Comparison of ENCODE assay signal across 23 cellular contexts in the genomic region with DNA sequence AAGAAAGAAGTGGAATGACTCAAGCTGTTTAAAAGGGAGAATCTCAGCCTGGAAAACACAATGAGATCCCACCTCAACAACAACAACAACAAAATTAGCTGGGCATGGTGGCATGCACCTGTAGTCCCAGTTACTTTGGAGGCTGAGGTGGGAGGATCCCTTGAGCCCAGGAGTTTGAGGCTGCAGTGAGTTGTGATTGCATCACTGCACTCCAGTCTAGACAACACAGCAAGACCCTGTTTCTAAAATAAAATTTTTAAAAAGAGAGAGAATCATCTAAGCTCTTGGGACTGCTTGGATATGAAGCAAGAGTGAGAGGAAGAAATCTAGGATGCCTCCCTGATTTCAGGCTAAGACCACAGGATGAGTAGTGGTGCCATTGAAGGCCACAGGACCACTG. TPM values are rescaled to one million over a fixed set of nuclear protein-coding genes. Genes with fewer than 3 reads are reported as not detected.
DNase-seq lines count a peak whose midpoint lies in the region; ATAC-seq and TF ChIP-seq lines count a peak whose summit lies in the region.
"Had no signal": no experiment of that assay in that cellular context is flagged by ENCODE, and none has a peak within 500 bp of the region (broad histone marks: within the 10 kb centered on the region; RNA-seq: fewer than 3 reads in every experiment).

No MANE protein-coding gene starts in this region.

- H3K4me1 Mint-ChIP-seq in T-helper 2 cell treated with Interferon-gamma antibody and Interleukin-4, amounts not matched to agents 5 μg/mL and 100 μg/mL, for 36 hours (ENCODE audit: low read depth), result peaks cover 57% of the 10 kb centered on the region
- peaks cover 62% of the 10 kb centered on the region for H3K4me1 Mint-ChIP-seq in activated naive CD4-positive, alpha-beta T cell treated with anti-CD3 and anti-CD28 coated beads for 36 hours (ENCODE audit: low read depth)
- peaks cover 64% of the 10 kb centered on the region for H3K4me1 Mint-ChIP-seq in activated T-helper 2 cell treated with anti-CD3 and anti-CD28 coated beads, Interferon-gamma antibody, Interleukin-2, Interleukin-4, amounts not matched to agents 10 μg/mL and 5 μg/mL and 100 μg/mL, durations not matched to agents 14 hours and 24 hours and 36 hours (ENCODE audit: low read depth)
- H3K4me1 Mint-ChIP-seq in nephron, result peaks cover 57% of the 10 kb centered on the region

- H3K27ac Mint-ChIP-seq in T-helper 2 cell treated with Interferon-gamma antibody and Interleukin-4, amounts not matched to agents 5 μg/mL and 100 μg/mL, for 36 hours, result peak overlapping the region; percentile 6
- peak overlapping the region; percentile 3 to 32 for H3K27ac Mint-ChIP-seq in activated naive CD4-positive, alpha-beta T cell treated with anti-CD3 and anti-CD28 coated beads, Interleukin-2, amount 50 U/mL, for 72 hours
- no peak overlapping the region for H3K27ac Mint-ChIP-seq in activated naive CD4-positive, alpha-beta T cell treated with anti-CD3 and anti-CD28 coated beads for 36 hours
- peak overlapping the region; percentile 54 for H3K27ac Mint-ChIP-seq in activated T-helper 2 cell treated with anti-CD3 and anti-CD28 coated beads, Interferon-gamma antibody, Interleukin-2, Interleukin-4, amounts not matched to agents 10 μg/mL and 5 μg/mL and 100 μg/mL, durations not matched to agents 14 hours and 24 hours and 36 hours
- H3K27ac Mint-ChIP-seq in nephron, result peak overlapping the region in 2 of 3 experiments; percentile 25 to 91
- H3K27ac Mint-ChIP-seq: GM23338, H9 had no signal

- no peak for ATAC-seq in activated naive CD4-positive, alpha-beta T cell treated with anti-CD3 and anti-CD28 coated beads, Interleukin-2, amount 50 U/mL, for 72 hours
- no peak for ATAC-seq in GM21737 (IDR thresholded peaks at IDR 0.05; ENCODE audit: unreplicated experiment)
- ATAC-seq: GM23338, PC-3 had no signal

- peaks cover 12% of the 10 kb centered on the region for H3K36me3 Mint-ChIP-seq in T-helper 2 cell treated with Interferon-gamma antibody and Interleukin-4, amounts not matched to agents 5 μg/mL and 100 μg/mL, for 36 hours (ENCODE audit: low read depth)
- peaks cover 19 to 35% of the 10 kb centered on the region in 2 donors for H3K36me3 Mint-ChIP-seq in activated naive CD4-positive, alpha-beta T cell treated with anti-CD3 and anti-CD28 coated beads, Interleukin-2, amount 50 U/mL, for 72 hours
- H3K36me3 Mint-ChIP-seq in activated naive CD4-positive, alpha-beta T cell treated with anti-CD3 and anti-CD28 coated beads for 36 hours (ENCODE audit: low read depth), result no peaks in the 10 kb centered on the region
- H3K36me3 Mint-ChIP-seq in activated T-helper 2 cell treated with anti-CD3 and anti-CD28 coated beads, Interferon-gamma antibody, Interleukin-2, Interleukin-4, amounts not matched to agents 10 μg/mL and 5 μg/mL and 100 μg/mL, durations not matched to agents 14 hours and 24 hours and 36 hours (ENCODE audit: low read depth), result peaks cover 24% of the 10 kb centered on the region
- H3K36me3 Mint-ChIP-seq in nephron (ENCODE audit: low read depth), result no peaks in the 10 kb centered on the region

- H3K4me3 Mint-ChIP-seq in T-helper 2 cell treated with Interferon-gamma antibody and Interleukin-4, amounts not matched to agents 5 μg/mL and 100 μg/mL, for 36 hours, result no peak overlapping the region
- H3K4me3 Mint-ChIP-seq in activated naive CD4-positive, alpha-beta T cell treated with anti-CD3 and anti-CD28 coated beads for 36 hours, result no peak overlapping the region
- no peak overlapping the region for H3K4me3 Mint-ChIP-seq in activated T-helper 2 cell treated with anti-CD3 and anti-CD28 coated beads, Interferon-gamma antibody, Interleukin-2, Interleukin-4, amounts not matched to agents 10 μg/mL and 5 μg/mL and 100 μg/mL, durations not matched to agents 14 hours and 24 hours and 36 hours (ENCODE audit: low read depth)
- H3K4me3 Mint-ChIP-seq in nephron, result no peak overlapping the region
- H3K4me3 Mint-ChIP-seq: GM23338, H9 had no signal

- H3K27me3 Mint-ChIP-seq in T-helper 2 cell treated with Interferon-gamma antibody and Interleukin-4, amounts not matched to agents 5 μg/mL and 100 μg/mL, for 36 hours (ENCODE audit: low read depth), result no peaks in the 10 kb centered on the region
- no peaks in the 10 kb centered on the region for H3K27me3 Mint-ChIP-seq in activated naive CD4-positive, alpha-beta T cell treated with anti-CD3 and anti-CD28 coated beads for 36 hours (ENCODE audit: low read depth)
- H3K27me3 Mint-ChIP-seq in activated T-helper 2 cell treated with anti-CD3 and anti-CD28 coated beads, Interferon-gamma antibody, Interleukin-2, Interleukin-4, amounts not matched to agents 10 μg/mL and 5 μg/mL and 100 μg/mL, durations not matched to agents 14 hours and 24 hours and 36 hours (ENCODE audit: low read depth), result no peaks in the 10 kb centered on the region
- H3K27me3 Mint-ChIP-seq in nephron (ENCODE audit: low read depth), result no peaks in the 10 kb centered on the region

- no peak for DNase-seq in T-helper 2 cell treated with Interferon-gamma antibody and Interleukin-4, amounts not matched to agents 5 μg/mL and 100 μg/mL, for 36 hours (ENCODE audit: low spot score)
- DNase-seq in T-helper 2 cell (no peak), NCI-H146 treated with DMSO at 0.1 percent for 48 hours (lab: John Stamatoyannopoulos, UW; ENCODE audit: unreplicated experiment) (no peak)
- DNase-seq in activated naive CD4-positive, alpha-beta T cell treated with anti-CD3 and anti-CD28 coated beads, Interleukin-2, amount 50 U/mL, for 72 hours (ENCODE audit: low spot score in 2 of 2), result no peak
- no peak for DNase-seq in activated naive CD4-positive, alpha-beta T cell treated with anti-CD3 and anti-CD28 coated beads for 36 hours
- DNase-seq in activated T-helper 2 cell treated with anti-CD3 and anti-CD28 coated beads, Interferon-gamma antibody, Interleukin-2, Interleukin-4, amounts not matched to agents 10 μg/mL and 5 μg/mL and 100 μg/mL, durations not matched to agents 14 hours and 24 hours and 36 hours (ENCODE audit: low spot score), result no peak
- DNase-seq: BE2C, COR-L47, DMS53, H9, KBM-7, MV-4-11, NCI-H1105, NCI-H1436 treated with DMSO at 0.1 percent for 48 hours, NCI-H1930, NCI-H2107, NCI-H446, NCI-H524 treated with DMSO at 0.1 percent for 48 hours, NCI-H774, PC-3 had no signal

- intact Hi-C loops in activated naive CD4-positive, alpha-beta T cell treated with anti-CD3 and anti-CD28 coated beads for 36 hours (cut with micrococcal nuclease), result loop anchor here (5.0 kb wide), 1 partner anchor 926 kb away; the partner anchor contains the start of gene ZSWIM6
- intact Hi-C loops in activated T-helper 2 cell treated with anti-CD3 and anti-CD28 coated beads, Interferon-gamma antibody, Interleukin-2, Interleukin-4, amounts not matched to agents 10 μg/mL and 5 μg/mL and 100 μg/mL, durations not matched to agents 14 hours and 24 hours and 36 hours (cut with micrococcal nuclease), result no loop called here

- no peak for TF ChIP-seq CTCF in nephron (IDR thresholded peaks at IDR 0.05; ENCODE audit: unreplicated experiment in 3 of 3)

- CTCF ChIA-PET in activated naive CD4-positive, alpha-beta T cell treated with anti-CD3 and anti-CD28 coated beads for 36 hours (lab: Charles Lee), result no interaction called here

- peaks cover 6% of the 10 kb centered on the region for H3K9me3 Mint-ChIP-seq in T-helper 2 cell treated with Interferon-gamma antibody and Interleukin-4, amounts not matched to agents 5 μg/mL and 100 μg/mL, for 36 hours
- peaks cover 19 to 21% of the 10 kb centered on the region in 2 donors for H3K9me3 Mint-ChIP-seq in activated naive CD4-positive, alpha-beta T cell treated with anti-CD3 and anti-CD28 coated beads, Interleukin-2, amount 50 U/mL, for 72 hours
- H3K9me3 Mint-ChIP-seq in activated naive CD4-positive, alpha-beta T cell treated with anti-CD3 and anti-CD28 coated beads for 36 hours, result no peaks in the 10 kb centered on the region
- H3K9me3 Mint-ChIP-seq in activated T-helper 2 cell treated with anti-CD3 and anti-CD28 coated beads, Interferon-gamma antibody, Interleukin-2, Interleukin-4, amounts not matched to agents 10 μg/mL and 5 μg/mL and 100 μg/mL, durations not matched to agents 14 hours and 24 hours and 36 hours, result peaks cover 12% of the 10 kb centered on the region
- no peaks in the 10 kb centered on the region for H3K9me3 Mint-ChIP-seq in nephron
- H3K9me3 Mint-ChIP-seq: GM23338, H9 had no signal

RNA-seq across cellular contexts. Expression of gene KIF2A, which starts 47.4 kb away (rescaled TPM):
- 100 to 1,000 TPM; 142 to 155 TPM for total RNA-seq in activated naive CD4-positive, alpha-beta T cell treated with anti-CD3 and anti-CD28 coated beads, Interleukin-2, amount 50 U/mL, for 72 hours
- 100 to 1,000 TPM; 101 to 117 TPM for total RNA-seq in activated naive CD4-positive, alpha-beta T cell treated with anti-CD3 and anti-CD28 coated beads for 36 hours
- 285 and 294 TPM in 2 replicates for total RNA-seq in activated T-helper 2 cell treated with anti-CD3 and anti-CD28 coated beads, Interferon-gamma antibody, Interleukin-2, Interleukin-4, amounts not matched to agents 10 μg/mL and 5 μg/mL and 100 μg/mL, durations not matched to agents 14 hours and 24 hours and 36 hours
